In the genomic region with DNA sequence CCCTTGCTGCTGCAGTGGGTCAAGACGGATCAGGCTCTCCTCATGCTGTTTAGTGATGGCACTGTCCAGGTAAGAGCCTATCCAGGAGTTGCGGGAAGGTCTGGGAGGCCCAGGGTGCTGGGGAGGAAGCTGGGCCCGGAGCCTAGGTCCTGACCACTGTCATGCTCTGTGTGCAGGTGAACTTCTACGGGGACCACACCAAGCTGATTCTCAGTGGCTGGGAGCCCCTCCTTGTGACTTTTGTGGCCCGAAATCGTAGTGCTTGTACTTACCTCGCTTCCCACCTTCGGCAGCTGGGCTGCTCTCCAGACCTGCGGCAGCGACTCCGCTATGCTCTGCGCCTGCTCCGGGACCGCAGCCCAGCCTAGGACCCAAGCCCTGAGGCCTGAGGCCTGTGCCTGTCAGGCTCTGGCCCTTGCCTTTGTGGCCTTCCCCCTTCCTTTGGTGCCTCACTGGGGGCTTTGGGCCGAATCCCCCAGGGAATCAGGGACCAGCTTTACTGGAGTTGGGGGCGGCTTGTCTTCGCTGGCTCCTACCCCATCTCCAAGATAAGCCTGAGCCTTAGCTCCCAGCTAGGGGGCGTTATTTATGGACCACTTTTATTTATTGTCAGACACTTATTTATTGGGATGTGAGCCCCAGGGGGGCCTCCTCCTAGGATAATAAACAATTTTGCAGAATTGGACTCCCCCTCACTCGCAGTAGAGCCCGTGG, we compare ENCODE assay signal across 7 cellular contexts.
DNase-seq lines count a peak whose midpoint lies in the region; ATAC-seq, FAIRE-seq and TF ChIP-seq lines count a peak whose summit lies in the region.
"Had no signal": no experiment of that assay in that cellular context is flagged by ENCODE, and none has a peak within 500 bp of the region (broad histone marks: within the 10 kb centered on the region; RNA-seq: fewer than 3 reads in every experiment).

No MANE protein-coding gene starts in this region.

- H3K27ac Mint-ChIP-seq in stimulated activated naive CD8-positive, alpha-beta T cell treated with anti-CD3 and anti-CD28 coated beads, Interleukin-15, Interleukin-2, amounts not matched to agents 100 ng/mL and 50 ng/mL, for 24 hours, result peak overlapping the region; percentile 96

- no peak for ATAC-seq in stimulated activated naive CD8-positive, alpha-beta T cell treated with anti-CD3 and anti-CD28 coated beads, Interleukin-15, Interleukin-2, amounts not matched to agents 100 U/mL and 50 U/mL, for 24 hours
- ATAC-seq in HG03045 (IDR thresholded peaks at IDR 0.05; ENCODE audit: unreplicated experiment), result no peak

- no peak for FAIRE-seq in D721Med (lab: Jason Lieb, UNC)

- peaks cover 64% of the 10 kb centered on the region for H3K36me3 Mint-ChIP-seq in stimulated activated naive CD8-positive, alpha-beta T cell treated with anti-CD3 and anti-CD28 coated beads, Interleukin-15, Interleukin-2, amounts not matched to agents 100 ng/mL and 50 ng/mL, for 24 hours (ENCODE audit: low read depth)

- H3K9me3 Mint-ChIP-seq in stimulated activated naive CD8-positive, alpha-beta T cell treated with anti-CD3 and anti-CD28 coated beads, Interleukin-15, Interleukin-2, amounts not matched to agents 100 ng/mL and 50 ng/mL, for 24 hours, result no peaks in the 10 kb centered on the region

- DNase-seq in stimulated activated naive CD8-positive, alpha-beta T cell treated with anti-CD3 and anti-CD28 coated beads, Interleukin-15, Interleukin-2, amounts not matched to agents 100 U/mL and 50 U/mL, for 24 hours, result no peak
- DNase-seq in islet precursor cell, result peak; percentile 56
- no peak for DNase-seq in D721Med (ENCODE audit: insufficient read length, low spot score)
- no peak for DNase-seq in NCI-H187 (lab: John Stamatoyannopoulos, UW)
- DNase-seq: KG1 had no signal

- H3K27me3 Mint-ChIP-seq in stimulated activated naive CD8-positive, alpha-beta T cell treated with anti-CD3 and anti-CD28 coated beads, Interleukin-15, Interleukin-2, amounts not matched to agents 100 ng/mL and 50 ng/mL, for 24 hours, result no peaks in the 10 kb centered on the region

- H3K4me1 Mint-ChIP-seq in stimulated activated naive CD8-positive, alpha-beta T cell treated with anti-CD3 and anti-CD28 coated beads, Interleukin-15, Interleukin-2, amounts not matched to agents 100 ng/mL and 50 ng/mL, for 24 hours (ENCODE audit: low read depth), result peaks cover 83% of the 10 kb centered on the region

- peak overlapping the region; percentile 38 for H3K4me3 Mint-ChIP-seq in stimulated activated naive CD8-positive, alpha-beta T cell treated with anti-CD3 and anti-CD28 coated beads, Interleukin-15, Interleukin-2, amounts not matched to agents 100 ng/mL and 50 ng/mL, for 24 hours

- TF ChIP-seq CTCF in D721Med (IDR thresholded peaks at IDR 0.05; ENCODE audit: insufficient read depth, missing control alignments), result no peak
